ENCODE assay signal across 9 cellular contexts in genomic region chr17:40290629-40291296, GRCh38.
DNase-seq lines count a peak whose midpoint lies in the region; ATAC-seq and TF ChIP-seq lines count a peak whose summit lies in the region.
"Had no signal": no experiment of that assay in that cellular context is flagged by ENCODE, and none has a peak within 500 bp of the region (broad histone marks: within the 10 kb centered on the region; RNA-seq: fewer than 3 reads in every experiment).

No MANE protein-coding gene starts in this region.

- intact Hi-C loops in tibial artery (cut with DNase I; ENCODE audit: low total_unique reads), result no loop called here

- H3K27ac ChIP-seq in tibial artery, result no peak overlapping the region

- peak; percentile 55 for TF ChIP-seq CTCF in GM06990 (IDR thresholded peaks at IDR 0.05; ENCODE audit: insufficient read depth, low read length, poor library complexity, severe bottlenecking)
- TF ChIP-seq CTCF in tibial artery (IDR thresholded peaks at IDR 0.05), result peak; percentile 54 to 55

- H3K27me3 ChIP-seq in GM06990 (replicated peaks; ENCODE audit: control insufficient read depth, insufficient read depth, low read length) (no peaks in the 10 kb centered on the region), tibial artery (no peaks in the 10 kb centered on the region)

- H3K27me3 Mint-ChIP-seq in activated naive CD8-positive, alpha-beta T cell treated with anti-CD3 and anti-CD28 coated beads, Interleukin-2, amount 50 U/mL, for 24 hours, result no peaks in the 10 kb centered on the region
- H3K27me3 Mint-ChIP-seq: naive thymus-derived CD8-positive, alpha-beta T cell had no signal

- H3K36me3 Mint-ChIP-seq in activated naive CD8-positive, alpha-beta T cell treated with anti-CD3 and anti-CD28 coated beads, Interleukin-2, amount 50 U/mL, for 24 hours (ENCODE audit: low read depth), result peaks cover 61% of the 10 kb centered on the region
- H3K36me3 Mint-ChIP-seq: naive thymus-derived CD8-positive, alpha-beta T cell had no signal

- no peaks in the 10 kb centered on the region for H3K9me3 ChIP-seq in tibial artery

- peaks cover 0 to 10% (median 5%) of the 10 kb centered on the region in 4 donors for H3K4me1 ChIP-seq in tibial artery

- H3K4me3 ChIP-seq in GM06990 (replicated peaks; ENCODE audit: low read depth, low read length) (no peak overlapping the region), tibial artery (no peak overlapping the region)

- ATAC-seq in activated naive CD8-positive, alpha-beta T cell treated with anti-CD3 and anti-CD28 coated beads, Interleukin-2, amount 50 U/mL, for 24 hours, result no peak
- ATAC-seq in GM19324 (IDR thresholded peaks at IDR 0.05; ENCODE audit: low FRiP score, unreplicated experiment), result no peak
- ATAC-seq: naive thymus-derived CD8-positive, alpha-beta T cell had no signal

- H3K4me1 Mint-ChIP-seq in activated naive CD8-positive, alpha-beta T cell treated with anti-CD3 and anti-CD28 coated beads, Interleukin-2, amount 50 U/mL, for 24 hours, result peaks cover 66% of the 10 kb centered on the region

- H3K9me3 Mint-ChIP-seq in activated naive CD8-positive, alpha-beta T cell treated with anti-CD3 and anti-CD28 coated beads, Interleukin-2, amount 50 U/mL, for 24 hours, result no peaks in the 10 kb centered on the region
- H3K9me3 Mint-ChIP-seq: naive thymus-derived CD8-positive, alpha-beta T cell had no signal

- H3K36me3 ChIP-seq in GM06990 (ENCODE audit: control insufficient read depth, insufficient read depth, low read length), result peaks cover 10% of the 10 kb centered on the region
- H3K36me3 ChIP-seq in tibial artery, result no peaks in the 10 kb centered on the region

- DNase-seq in AG20443 (ENCODE audit: low spot score), result peak; percentile 69
- no peak for DNase-seq in GM06990 (ENCODE audit: extremely low read depth, insufficient read length)
- DNase-seq in NCI-H524 treated with DMSO at 0.1 percent for 48 hours (lab: John Stamatoyannopoulos, UW), result peak; percentile 37
- DNase-seq in activated naive CD8-positive, alpha-beta T cell treated with anti-CD3 and anti-CD28 coated beads, Interleukin-2, amount 50 U/mL, for 24 hours, result no peak
- peak; percentile 64 for DNase-seq in islet precursor cell
- DNase-seq in tibial artery, result peak in 1 of 2 donors; percentile 48
- DNase-seq in middle frontal gyrus (ENCODE audit: extremely low spot score, low spot score), result no peak

- peak overlapping the region; percentile 69 for H3K4me3 Mint-ChIP-seq in activated naive CD8-positive, alpha-beta T cell treated with anti-CD3 and anti-CD28 coated beads, Interleukin-2, amount 50 U/mL, for 24 hours

- H3K27ac Mint-ChIP-seq in activated naive CD8-positive, alpha-beta T cell treated with anti-CD3 and anti-CD28 coated beads, Interleukin-2, amount 50 U/mL, for 24 hours, result peak overlapping the region; percentile 87

Comparison
In these comparisons a context has a peak if more than half of its experiments do, and no peak if none do; other contexts are left out.
1. DNase-seq: peak in AG20443 (single experiment), NCI-H524 treated with DMSO at 0.1 percent for 48 hours (single experiment) and islet precursor cell (single experiment); none in GM06990 (single experiment), activated naive CD8-positive, alpha-beta T cell treated with anti-CD3 and anti-CD28 coated beads, Interleukin-2, amount 50 U/mL, for 24 hours (single experiment) and middle frontal gyrus (single experiment).